In genomic region chr2:113527350-113528046, GRCh38 we compare ENCODE assay signal across 8 cellular contexts. TPM values are rescaled to one million over a fixed set of nuclear protein-coding genes. Genes with fewer than 3 reads are reported as not detected.
DNase-seq lines count a peak whose midpoint lies in the region; ATAC-seq and TF ChIP-seq lines count a peak whose summit lies in the region.
"Not testable (repeated sequence)": the region's sequence is repeated elsewhere in the genome, so short reads cannot be mapped to it uniquely, and the experiment has no call there.
"Had no signal": no experiment of that assay in that cellular context is flagged by ENCODE, and none has a peak within 500 bp of the region (broad histone marks: within the 10 kb centered on the region; RNA-seq: fewer than 3 reads in every experiment).

No MANE protein-coding gene starts in this region.

- WGBS in gastroesophageal sphincter (ENCODE audit: low coverage in 1 of 2), 2 donors, result 0% methylated on average over 1 of the region's 12 CpGs

- H3K27ac ChIP-seq in gastroesophageal sphincter, result not testable (repeated sequence)

- intact Hi-C loops in activated CD8-positive, alpha-beta T cell treated with anti-CD3 and anti-CD28 coated beads for 36 hours (cut with micrococcal nuclease), result not testable (repeated sequence)

- CTCF ChIA-PET in activated CD8-positive, alpha-beta T cell treated with anti-CD3 and anti-CD28 coated beads for 36 hours (lab: Charles Lee), result not testable (repeated sequence)

- DNase-seq in activated CD8-positive, alpha-beta T cell treated with anti-CD3 and anti-CD28 coated beads for 36 hours; natural killer cell treated with Interleukin-12 subunit alpha and Interleukin-12 subunit beta and Interleukin-15 and Interleukin-18, amount 100 ng/mL, for 72 hours (ENCODE audit: low spot score): not testable (repeated sequence)

- H3K4me1 ChIP-seq in gastroesophageal sphincter, result not testable (repeated sequence)

- ATAC-seq in GM18861 (IDR thresholded peaks at IDR 0.05; ENCODE audit: unreplicated experiment) (peak; percentile 74), GM21390 (IDR thresholded peaks at IDR 0.05; ENCODE audit: unreplicated experiment) (peak; percentile 87), HG02870 (IDR thresholded peaks at IDR 0.05; ENCODE audit: unreplicated experiment) (peak; percentile 79), HG03442 (IDR thresholded peaks at IDR 0.05; ENCODE audit: unreplicated experiment) (peak; percentile 73), gastroesophageal sphincter (peak; percentile 73)
- ATAC-seq in activated CD8-positive, alpha-beta T cell treated with anti-CD3 and anti-CD28 coated beads for 36 hours, result peak; percentile 99
- ATAC-seq in natural killer cell treated with Interleukin-12 subunit alpha and Interleukin-12 subunit beta and Interleukin-15 and Interleukin-18, amount 100 ng/mL, for 72 hours, result peak; percentile 78 to 84

- not testable (repeated sequence) for H3K27ac Mint-ChIP-seq in activated CD8-positive, alpha-beta T cell treated with anti-CD3 and anti-CD28 coated beads for 36 hours; natural killer cell treated with Interleukin-12 subunit alpha and Interleukin-12 subunit beta and Interleukin-15 and Interleukin-18, amount 100 ng/mL, for 72 hours

- H3K36me3 Mint-ChIP-seq in activated CD8-positive, alpha-beta T cell treated with anti-CD3 and anti-CD28 coated beads for 36 hours (ENCODE audit: low read depth); natural killer cell treated with Interleukin-12 subunit alpha and Interleukin-12 subunit beta and Interleukin-15 and Interleukin-18, amount 100 ng/mL, for 72 hours: not testable (repeated sequence)

- TF ChIP-seq EP300 in gastroesophageal sphincter (IDR thresholded peaks at IDR 0.05), result not testable (repeated sequence)

- not testable (repeated sequence) for H3K27me3 Mint-ChIP-seq in activated CD8-positive, alpha-beta T cell treated with anti-CD3 and anti-CD28 coated beads for 36 hours; natural killer cell treated with Interleukin-12 subunit alpha and Interleukin-12 subunit beta and Interleukin-15 and Interleukin-18, amount 100 ng/mL, for 72 hours

- H3K4me3 Mint-ChIP-seq in activated CD8-positive, alpha-beta T cell treated with anti-CD3 and anti-CD28 coated beads for 36 hours; natural killer cell treated with Interleukin-12 subunit alpha and Interleukin-12 subunit beta and Interleukin-15 and Interleukin-18, amount 100 ng/mL, for 72 hours: not testable (repeated sequence)

- H3K9me3 Mint-ChIP-seq in activated CD8-positive, alpha-beta T cell treated with anti-CD3 and anti-CD28 coated beads for 36 hours; natural killer cell treated with Interleukin-12 subunit alpha and Interleukin-12 subunit beta and Interleukin-15 and Interleukin-18, amount 100 ng/mL, for 72 hours: not testable (repeated sequence)

- H3K9me3 ChIP-seq in gastroesophageal sphincter, result not testable (repeated sequence)

- H3K27me3 ChIP-seq in gastroesophageal sphincter, result not testable (repeated sequence)

- TF ChIP-seq CTCF in activated CD8-positive, alpha-beta T cell treated with anti-CD3 and anti-CD28 coated beads for 36 hours (IDR thresholded peaks at IDR 0.05), result not testable (repeated sequence)
- peak in 1 of 4 experiments; percentile 18 for TF ChIP-seq CTCF in gastroesophageal sphincter (IDR thresholded peaks at IDR 0.05)

- H3K36me3 ChIP-seq in gastroesophageal sphincter, result not testable (repeated sequence)

- POLR2A ChIA-PET in activated CD8-positive, alpha-beta T cell treated with anti-CD3 and anti-CD28 coated beads for 36 hours (lab: Charles Lee), result not testable (repeated sequence)

- not testable (repeated sequence) for TF ChIP-seq POLR2A in gastroesophageal sphincter (IDR thresholded peaks at IDR 0.05)

- not testable (repeated sequence) for H3K4me1 Mint-ChIP-seq in activated CD8-positive, alpha-beta T cell treated with anti-CD3 and anti-CD28 coated beads for 36 hours (ENCODE audit: low read depth); natural killer cell treated with Interleukin-12 subunit alpha and Interleukin-12 subunit beta and Interleukin-15 and Interleukin-18, amount 100 ng/mL, for 72 hours (ENCODE audit: low read depth in 2 of 2)

- not testable (repeated sequence) for H3K4me3 ChIP-seq in gastroesophageal sphincter

RNA-seq across cellular contexts. Expression of gene FOXD4L1, which starts 29.0 kb away (rescaled TPM):
- under 1 TPM in 1 of 2 experiments, not detected in 1; 0.23 TPM for total RNA-seq in activated CD8-positive, alpha-beta T cell treated with anti-CD3 and anti-CD28 coated beads for 36 hours
- total RNA-seq in gastroesophageal sphincter, result under 1 TPM in 1 of 4 donors, not detected in 3; 0.50 TPM
- total RNA-seq in natural killer cell treated with Interleukin-12 subunit alpha and Interleukin-12 subunit beta and Interleukin-15 and Interleukin-18, amount 100 ng/mL, for 72 hours, result under 1 TPM; 0.17 to 0.31 TPM
- total RNA-seq: ascending aorta had no signal
